In genomic region chr3:185916042-185916833, GRCh38 we compare ENCODE assay signal across 29 cellular contexts. TPM values are rescaled to one million over a fixed set of nuclear protein-coding genes. Genes with fewer than 3 reads are reported as not detected.
DNase-seq lines count a peak whose midpoint lies in the region; ATAC-seq and TF ChIP-seq lines count a peak whose summit lies in the region.
"Had no signal": no experiment of that assay in that cellular context is flagged by ENCODE, and none has a peak within 500 bp of the region (broad histone marks: within the 10 kb centered on the region; RNA-seq: fewer than 3 reads in every experiment).

No MANE protein-coding gene starts in this region.

- no peak overlapping the region for H3K27ac ChIP-seq in CD4-positive, alpha-beta memory T cell (ENCODE audit: low read depth, low read length)
- peak overlapping the region; percentile 27 for H3K27ac ChIP-seq in SK-N-MC
- H3K27ac ChIP-seq: breast epithelium, coronary artery, HL-60, pancreas, skin epidermis, vagina had no signal

- no peak overlapping the region for H3K9ac ChIP-seq in SK-N-MC (ENCODE audit: insufficient read length)

- no peaks in the 10 kb centered on the region for H3K27me3 ChIP-seq in CD4-positive, alpha-beta memory T cell (ENCODE audit: insufficient read depth, low read length)
- H3K27me3 ChIP-seq: breast epithelium, pancreas, vagina had no signal

- H3K9me3 Mint-ChIP-seq in activated T-cell treated with anti-CD3 and anti-CD28 coated beads, Interleukin-2, amount 50 U/mL, for 24 hours = no peaks in the 10 kb centered on the region
- no peaks in the 10 kb centered on the region for H3K9me3 Mint-ChIP-seq in activated T-cell treated with anti-CD3 and anti-CD28 coated beads, Interleukin-2, amount 50 U/mL, for 4 hours
- peaks cover 0 to 5% (median 0%) of the 10 kb centered on the region in 8 donors for H3K9me3 Mint-ChIP-seq in CD4-positive, alpha-beta memory T cell
- H3K9me3 Mint-ChIP-seq in endothelial cell (ENCODE audit: unreplicated experiment) = no peaks in the 10 kb centered on the region
- H3K9me3 Mint-ChIP-seq: H9, neural crest cell had no signal

- CTCF ChIA-PET in CD4-positive, alpha-beta memory T cell (lab: Charles Lee; ENCODE audit: partially characterized antibody) = interaction anchor here (2.3 kb wide), 1 partner anchor 27 kb away, joined by 5 read pairs; no protein-coding TSS in a partner anchor

- H3K4me3 Mint-ChIP-seq in activated T-cell treated with anti-CD3 and anti-CD28 coated beads, Interleukin-2, amount 50 U/mL, for 24 hours = no peak overlapping the region
- H3K4me3 Mint-ChIP-seq in activated T-cell treated with anti-CD3 and anti-CD28 coated beads, Interleukin-2, amount 50 U/mL, for 4 hours = no peak overlapping the region
- H3K4me3 Mint-ChIP-seq in CD4-positive, alpha-beta memory T cell = no peak overlapping the region
- H3K4me3 Mint-ChIP-seq in endothelial cell (ENCODE audit: unreplicated experiment) = no peak overlapping the region
- H3K4me3 Mint-ChIP-seq: H9, neural crest cell had no signal

- peaks cover 7% of the 10 kb centered on the region for H3K4me1 Mint-ChIP-seq in activated T-cell treated with anti-CD3 and anti-CD28 coated beads, Interleukin-2, amount 50 U/mL, for 24 hours (ENCODE audit: low read depth)
- peaks cover 4% of the 10 kb centered on the region for H3K4me1 Mint-ChIP-seq in activated T-cell treated with anti-CD3 and anti-CD28 coated beads, Interleukin-2, amount 50 U/mL, for 4 hours (ENCODE audit: low read depth)
- H3K4me1 Mint-ChIP-seq in CD4-positive, alpha-beta memory T cell = peaks cover 0 to 6% (median under 1%) of the 10 kb centered on the region in 4 donors
- no peaks in the 10 kb centered on the region for H3K4me1 Mint-ChIP-seq in endothelial cell (ENCODE audit: unreplicated experiment)

- no peak for TF ChIP-seq CTCF in endothelial cell (IDR thresholded peaks at IDR 0.05; ENCODE audit: unreplicated experiment)

- peaks cover 84% of the 10 kb centered on the region for H3K36me3 Mint-ChIP-seq in activated T-cell treated with anti-CD3 and anti-CD28 coated beads, Interleukin-2, amount 50 U/mL, for 24 hours (ENCODE audit: low read depth)
- peaks cover 49% of the 10 kb centered on the region for H3K36me3 Mint-ChIP-seq in activated T-cell treated with anti-CD3 and anti-CD28 coated beads, Interleukin-2, amount 50 U/mL, for 4 hours (ENCODE audit: insufficient read depth)
- peaks cover 53 to 71% of the 10 kb centered on the region in 2 donors for H3K36me3 Mint-ChIP-seq in CD4-positive, alpha-beta memory T cell
- H3K36me3 Mint-ChIP-seq in endothelial cell (ENCODE audit: low read depth, unreplicated experiment) = peaks cover 32% of the 10 kb centered on the region

- ATAC-seq in activated T-cell treated with anti-CD3 and anti-CD28 coated beads, Interleukin-2, amount 50 U/mL, for 4 hours = no peak
- ATAC-seq in GM18868 (IDR thresholded peaks at IDR 0.05; ENCODE audit: unreplicated experiment) (no peak), GM19455 (IDR thresholded peaks at IDR 0.05; ENCODE audit: unreplicated experiment) (no peak)
- ATAC-seq: left cardiac atrium, pancreas, SK-N-SH treated with all-trans-retinoic acid at 6 μM for 48 hours had no signal

- no peaks in the 10 kb centered on the region for H3K27me3 Mint-ChIP-seq in activated T-cell treated with anti-CD3 and anti-CD28 coated beads, Interleukin-2, amount 50 U/mL, for 24 hours
- no peaks in the 10 kb centered on the region for H3K27me3 Mint-ChIP-seq in activated T-cell treated with anti-CD3 and anti-CD28 coated beads, Interleukin-2, amount 50 U/mL, for 4 hours (ENCODE audit: low read depth)
- no peaks in the 10 kb centered on the region for H3K27me3 Mint-ChIP-seq in CD4-positive, alpha-beta memory T cell
- no peaks in the 10 kb centered on the region for H3K27me3 Mint-ChIP-seq in endothelial cell (ENCODE audit: unreplicated experiment)

- peaks cover 67% of the 10 kb centered on the region for H3K36me3 ChIP-seq in CD4-positive, alpha-beta memory T cell (ENCODE audit: insufficient read depth, low read length)
- H3K36me3 ChIP-seq in SK-N-MC (ENCODE audit: insufficient read depth, low read length) = peaks cover 83% of the 10 kb centered on the region

- no peak overlapping the region for H3K4me3 ChIP-seq in CD4-positive, alpha-beta memory T cell (ENCODE audit: low read length in 2 of 2)
- H3K4me3 ChIP-seq in SK-N-MC = no peak overlapping the region
- H3K4me3 ChIP-seq: breast epithelium, coronary artery, pancreas, skin epidermis, thoracic aorta, vagina had no signal

- no peak for DNase-seq in activated T-cell treated with anti-CD3 and anti-CD28 coated beads, Interleukin-2, amount 50 U/mL, for 24 hours
- no peak for DNase-seq in activated T-cell treated with anti-CD3 and anti-CD28 coated beads, Interleukin-2, amount 50 U/mL, for 4 hours
- no peak for DNase-seq in CD4-positive, alpha-beta memory T cell
- no peak for DNase-seq in SK-N-MC (ENCODE audit: low read depth, low spot score)
- no peak for DNase-seq in endothelial cell (ENCODE audit: low spot score)
- no peak for DNase-seq in stimulated activated naive CD4-positive, alpha-beta T cell treated with Interleukin-2 at 50 U/mL for 16 hours (lab: John Stamatoyannopoulos, UW)
- DNase-seq: activated CD4-positive, alpha-beta T cell treated with anti-CD3 and anti-CD28 coated beads for 4 hours; activated naive CD4-positive, alpha-beta T cell; effector CD8-positive, alpha-beta T cell; H9; hypothalamus; left cardiac atrium; NCI-H1417; NCI-H2029 treated with DMSO at 0.1 percent for 48 hours; NCI-H526 treated with DMSO at 0.1 percent for 48 hours; pancreas; PC-3; retina; stimulated activated naive CD4-positive, alpha-beta T cell had no signal

- H3K27ac Mint-ChIP-seq in activated T-cell treated with anti-CD3 and anti-CD28 coated beads, Interleukin-2, amount 50 U/mL, for 24 hours = peak overlapping the region; percentile 20
- peak overlapping the region in 4 of 7 donors; percentile 7 to 88 (median 62) for H3K27ac Mint-ChIP-seq in CD4-positive, alpha-beta memory T cell
- peak overlapping the region; percentile 52 for H3K27ac Mint-ChIP-seq in endothelial cell (ENCODE audit: unreplicated experiment)

- H3K9me3 ChIP-seq in CD4-positive, alpha-beta memory T cell (ENCODE audit: control insufficient read depth in 1 of 2, low read length in 2 of 2) = no peaks in the 10 kb centered on the region
- H3K9me3 ChIP-seq in SK-N-MC (ENCODE audit: low read depth, low read length) = no peaks in the 10 kb centered on the region
- H3K9me3 ChIP-seq: breast epithelium, pancreas, thoracic aorta, vagina had no signal

- intact Hi-C loops in CD4-positive, alpha-beta memory T cell (cut with micrococcal nuclease) = no loop called here

- H3K4me1 ChIP-seq in CD4-positive, alpha-beta memory T cell (ENCODE audit: insufficient read depth, low read length) = no peaks in the 10 kb centered on the region
- H3K4me1 ChIP-seq: breast epithelium, pancreas, vagina had no signal

- POLR2A ChIA-PET in CD4-positive, alpha-beta memory T cell (lab: Charles Lee; ENCODE audit: partially characterized antibody) = no interaction called here

RNA-seq across cellular contexts. Expression of gene TRA2B, which starts 21.6 kb away (rescaled TPM):
- total RNA-seq in activated T-cell treated with anti-CD3 and anti-CD28 coated beads, Interleukin-2, amount 50 U/mL, for 4 hours = 100 to 1,000 TPM; 348 to 373 (median 355) TPM
- total RNA-seq in CD4-positive, alpha-beta memory T cell = 100 to 1,000 TPM; 179 to 181 TPM
- 100 to 1,000 TPM; 121 to 178 TPM for polyA plus RNA-seq in CD4-positive, alpha-beta memory T cell
- 132 TPM for total RNA-seq in endothelial cell (ENCODE audit: unreplicated experiment)
